23 cellular contexts compared by ENCODE assay signal in the genomic region with DNA sequence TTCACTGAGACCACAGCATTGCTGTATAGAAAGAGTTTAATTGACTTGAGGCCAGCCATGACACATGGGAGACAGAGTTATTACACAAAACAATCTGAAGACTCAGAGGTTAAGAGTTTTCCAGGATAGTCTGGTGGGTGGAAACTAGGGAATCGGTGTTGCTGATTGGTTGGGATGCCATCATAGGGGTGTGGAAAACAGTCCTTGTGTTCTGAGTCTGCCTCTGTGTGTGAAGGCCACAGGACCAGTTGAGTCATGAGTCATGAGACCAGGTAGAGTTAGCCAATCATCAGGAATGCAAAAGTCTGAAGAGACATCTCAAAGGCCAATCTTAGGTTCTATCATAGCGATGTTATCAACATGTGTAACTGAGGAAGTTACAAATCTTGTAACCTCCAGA. TPM values are rescaled to one million over a fixed set of nuclear protein-coding genes. Genes with fewer than 3 reads are reported as not detected.
DNase-seq lines count a peak whose midpoint lies in the region; ATAC-seq and TF ChIP-seq lines count a peak whose summit lies in the region.
"Had no signal": no experiment of that assay in that cellular context is flagged by ENCODE, and none has a peak within 500 bp of the region (broad histone marks: within the 10 kb centered on the region; RNA-seq: fewer than 3 reads in every experiment).

No MANE protein-coding gene starts in this region.

- no peak overlapping the region for H3K4me3 ChIP-seq in osteoblast (ENCODE audit: insufficient read depth, low read length)
- H3K4me3 ChIP-seq: suprapubic skin had no signal

- H2AFZ ChIP-seq in osteoblast (ENCODE audit: low read length), result no peak overlapping the region

- H3K4me1 ChIP-seq in osteoblast (ENCODE audit: insufficient read depth, low read length), result peaks cover 37% of the 10 kb centered on the region
- H3K4me1 ChIP-seq: suprapubic skin had no signal

- no peak overlapping the region for H3K4me2 ChIP-seq in osteoblast (ENCODE audit: insufficient read depth, low read length)

- no peak for TF ChIP-seq CTCF in osteoblast (IDR thresholded peaks at IDR 0.05; ENCODE audit: extremely low read depth, low read depth, low read length)

- no peaks in the 10 kb centered on the region for H3K36me3 ChIP-seq in osteoblast (ENCODE audit: insufficient read depth, low read length)
- H3K36me3 ChIP-seq: suprapubic skin had no signal

- peak; percentile 60 for DNase-seq in ELR (ENCODE audit: low read depth)
- DNase-seq in RKO (ENCODE audit: low spot score), result peak; percentile 23
- peak; percentile 64 for DNase-seq in epithelial cell of prostate (ENCODE audit: low read depth, low spot score)
- no peak for DNase-seq in osteoblast (ENCODE audit: insufficient read length, low spot score, missing footprints)
- no peak for DNase-seq in NCI-H1105 (lab: John Stamatoyannopoulos, UW)
- no peak for DNase-seq in stimulated activated naive CD4-positive, alpha-beta T cell treated with Interleukin-2 at 50 U/mL for 16 hours (lab: John Stamatoyannopoulos, UW)
- DNase-seq: activated CD4-positive, alpha-beta T cell treated with anti-CD3 and anti-CD28 coated beads, Interleukin-2, amount 50 U/mL, for 48 hours; activated naive CD4-positive, alpha-beta T cell treated with anti-CD3 and anti-CD28 coated beads for 36 hours; activated T-cell treated with anti-CD3 and anti-CD28 coated beads for 4 hours; AML-193; dermis blood vessel endothelial cell; GDM1; kidney; MM.1S; NCI-H2029; NCI-H446 treated with DMSO at 0.1 percent for 48 hours; Right ventricle myocardium superior; stimulated activated CD8-positive, alpha-beta memory T cell treated with anti-CD3 and anti-CD28 coated beads, Interleukin-4, amount 100 ng/mL, for 48 hours; T-helper 1 cell had no signal

- ATAC-seq in GM18505 (IDR thresholded peaks at IDR 0.05; ENCODE audit: unreplicated experiment) (no peak), GM21786 (IDR thresholded peaks at IDR 0.05; ENCODE audit: unreplicated experiment) (no peak)
- ATAC-seq: natural killer cell treated with Interleukin-12 subunit alpha and Interleukin-12 subunit beta and Interleukin-15 and Interleukin-18, amount 100 ng/mL, for 72 hours had no signal

- H3K27me3 ChIP-seq in osteoblast (ENCODE audit: insufficient read depth, low read length), result no peaks in the 10 kb centered on the region
- H3K27me3 ChIP-seq: suprapubic skin had no signal

- peak overlapping the region; percentile 31 for H3K27ac ChIP-seq in epithelial cell of prostate
- H3K27ac ChIP-seq in osteoblast (ENCODE audit: low read depth, low read length), result peak overlapping the region; percentile 14
- H3K27ac ChIP-seq: suprapubic skin had no signal

- H4K20me1 ChIP-seq in osteoblast (ENCODE audit: insufficient read depth, low read length), result no peaks in the 10 kb centered on the region

- TF ChIP-seq POLR2A in GM18505 (IDR thresholded peaks at IDR 0.05; ENCODE audit: borderline replicate concordance, extremely low read depth, insufficient read depth, insufficient read length), result no peak

- H3K79me2 ChIP-seq in osteoblast (ENCODE audit: insufficient read depth, low read length), result no peaks in the 10 kb centered on the region

- H3K9me3 ChIP-seq in osteoblast (ENCODE audit: low read depth, low read length), result no peaks in the 10 kb centered on the region
- H3K9me3 ChIP-seq: suprapubic skin had no signal

RNA-seq across cellular contexts. Expression of a gene that starts 49.8 kb away (rescaled TPM):
- total RNA-seq in osteoblast, result 376 and 377 TPM in 2 replicates

Comparison
In these comparisons a context has a peak if more than half of its experiments do, and no peak if none do; other contexts are left out.
1. DNase-seq: peak in ELR (single experiment), RKO (single experiment) and epithelial cell of prostate (single experiment); none in osteoblast (single experiment), NCI-H1105 (single experiment) and stimulated activated naive CD4-positive, alpha-beta T cell treated with Interleukin-2 at 50 U/mL for 16 hours (single experiment).